Comparison of ENCODE assay signal across 24 cellular contexts in the genomic region with DNA sequence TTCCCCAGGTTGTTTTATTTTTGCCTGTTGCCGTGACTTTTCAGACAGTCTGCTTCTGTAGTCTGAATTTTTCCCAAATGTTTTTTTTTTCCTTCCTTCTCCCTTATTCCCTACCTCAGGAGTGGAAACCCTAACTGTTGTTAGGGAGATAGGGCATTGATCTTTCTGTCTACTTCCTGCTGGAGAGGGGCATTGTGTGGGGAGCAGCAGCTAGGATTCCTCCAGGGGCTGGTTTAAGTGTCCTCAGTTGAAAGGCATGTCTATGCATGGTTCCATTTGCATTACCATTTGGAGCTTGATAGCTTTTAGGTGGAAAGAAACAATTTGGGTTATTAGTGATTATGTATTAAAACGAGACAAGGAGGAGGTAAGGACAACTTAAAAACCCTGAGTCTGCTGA.
DNase-seq lines count a peak whose midpoint lies in the region; ATAC-seq and TF ChIP-seq lines count a peak whose summit lies in the region.
"Had no signal": no experiment of that assay in that cellular context is flagged by ENCODE, and none has a peak within 500 bp of the region (broad histone marks: within the 10 kb centered on the region; RNA-seq: fewer than 3 reads in every experiment).

No MANE protein-coding gene starts in this region.

- H3K9me2 ChIP-seq in hepatocyte (replicated peaks; ENCODE audit: insufficient read depth): no peaks in the 10 kb centered on the region

- H2AFZ ChIP-seq in hepatocyte: no peak overlapping the region

- no peaks in the 10 kb centered on the region for H3K9me3 ChIP-seq in Caco-2
- peaks cover 5% of the 10 kb centered on the region; the same call in 1 of the 2 replicates for H3K9me3 ChIP-seq in HUES6 (ENCODE audit: control insufficient read depth, insufficient read depth, low read depth, low read length)
- no peaks in the 10 kb centered on the region for H3K9me3 ChIP-seq in hepatocyte (ENCODE audit: low read depth)
- no peaks in the 10 kb centered on the region for H3K9me3 ChIP-seq in left lung
- H3K9me3 ChIP-seq: BE2C, SJSA1 had no signal

- H3K36me3 ChIP-seq in Caco-2 (ENCODE audit: control insufficient read depth, insufficient read depth, low read length) (no peaks in the 10 kb centered on the region), HUES6 (ENCODE audit: control insufficient read depth, insufficient read depth, low read length) (no peaks in the 10 kb centered on the region), hepatocyte (replicated peaks; ENCODE audit: insufficient read depth, low read depth) (no peaks in the 10 kb centered on the region), left lung (no peaks in the 10 kb centered on the region)
- H3K36me3 ChIP-seq: BE2C, SJSA1 had no signal

- intact Hi-C loops in Caco-2 (cut with micrococcal nuclease; ENCODE audit: unreplicated experiment): no loop called here
- intact Hi-C loops in left lung (cut with DNase I): no loop called here

- H3K79me2 ChIP-seq in hepatocyte: no peaks in the 10 kb centered on the region

- no TSS peak for BruUV-seq in Caco-2 (replicated peaks; lab: Mats Ljungman, UMichigan)

- H3K9me3 Mint-ChIP-seq in Caco-2 (ENCODE audit: unreplicated experiment) (no peaks in the 10 kb centered on the region), mesothelial cell of epicardium (peaks cover 13% of the 10 kb centered on the region)

- DNase-seq in Caco-2: no peak
- no peak for DNase-seq in hepatocyte (ENCODE audit: low spot score)
- no peak for DNase-seq in mesothelial cell of epicardium (ENCODE audit: low spot score in 2 of 2, unreplicated experiment in 2 of 2)
- DNase-seq in left lung: no peak
- no peak for DNase-seq in foreskin keratinocyte
- DNase-seq: BE2C, GDM1, IMR-90, KG1, NCI-H1048, NCI-H1417, NCI-H1694, NCI-H2029 treated with DMSO at 0.1 percent for 48 hours, NCI-H2227 treated with DMSO at 0.1 percent for 48 hours, NCI-H510A, NCI-H69, Right ventricle myocardium superior, RPMI8226 had no signal

- ATAC-seq in left lung (no peak), foreskin keratinocyte (no peak), GM18861 (IDR thresholded peaks at IDR 0.05; ENCODE audit: unreplicated experiment) (no peak)
- ATAC-seq: GM12878 had no signal

- CTCF ChIA-PET in Caco-2 (lab: Charles Lee): interaction anchor here (0.6 kb wide), 1 partner anchor 1279 kb away, joined by 3 read pairs; no protein-coding TSS in a partner anchor

- POLR2A ChIA-PET in Caco-2 (lab: Charles Lee): no interaction called here

- H3K27ac Mint-ChIP-seq in Caco-2 (ENCODE audit: unreplicated experiment): no peak overlapping the region
- H3K27ac Mint-ChIP-seq in mesothelial cell of epicardium: peak overlapping the region; percentile 8
- H3K27ac Mint-ChIP-seq: CD14-positive monocyte had no signal

- H3K36me3 Mint-ChIP-seq in Caco-2 (ENCODE audit: insufficient read depth, unreplicated experiment): no peaks in the 10 kb centered on the region
- no peaks in the 10 kb centered on the region for H3K36me3 Mint-ChIP-seq in mesothelial cell of epicardium
- H3K36me3 Mint-ChIP-seq: CD14-positive monocyte had no signal

- H3K4me1 Mint-ChIP-seq in Caco-2 (ENCODE audit: low read depth, unreplicated experiment) (peaks cover 11% of the 10 kb centered on the region), mesothelial cell of epicardium (peaks cover 14% of the 10 kb centered on the region)
- H3K4me1 Mint-ChIP-seq: CD14-positive monocyte had no signal

- TF ChIP-seq CTCF in Caco-2 (IDR thresholded peaks at IDR 0.05; ENCODE audit: insufficient read depth in 1 of 2, low read depth in 1 of 2, low read length in 1 of 2, severe bottlenecking in 1 of 2, unreplicated experiment in 1 of 2) (no peak), hepatocyte (IDR thresholded peaks at IDR 0.05; ENCODE audit: poor library complexity) (no peak), mesothelial cell of epicardium (IDR thresholded peaks at IDR 0.05; ENCODE audit: unreplicated experiment) (no peak), left lung (IDR thresholded peaks at IDR 0.05) (no peak), foreskin keratinocyte (conservative IDR thresholded peaks at IDR 0.05) (no peak)

- peak overlapping the region; percentile 42 for H3K9ac ChIP-seq in HUES6 (ENCODE audit: low read length)

- H3K4me3 ChIP-seq in Caco-2 (ENCODE audit: low read depth, low read length): no peak overlapping the region
- H3K4me3 ChIP-seq in HUES6 (ENCODE audit: low read depth, low read length): no peak overlapping the region
- no peak overlapping the region for H3K4me3 ChIP-seq in hepatocyte
- no peak overlapping the region for H3K4me3 ChIP-seq in left lung
- H3K4me3 ChIP-seq: GM12878, SJSA1 had no signal

- H4K20me1 ChIP-seq in hepatocyte (ENCODE audit: insufficient read depth, poor library complexity, severe bottlenecking): no peaks in the 10 kb centered on the region

- H3K27me3 Mint-ChIP-seq in Caco-2 (ENCODE audit: insufficient read depth, unreplicated experiment) (no peaks in the 10 kb centered on the region), mesothelial cell of epicardium (ENCODE audit: low read depth) (no peaks in the 10 kb centered on the region)

- H3K4me3 Mint-ChIP-seq in Caco-2 (ENCODE audit: unreplicated experiment) (peak overlapping the region; percentile 19), mesothelial cell of epicardium (no peak overlapping the region)
- H3K4me3 Mint-ChIP-seq: CD14-positive monocyte had no signal

- 33% methylated on average over 2 of the region's 2 CpGs for WGBS in hepatocyte (ENCODE audit: low lambda C conversion rate, missing lambda C conversion rate)

- H3K27ac ChIP-seq in HUES6 (ENCODE audit: low read depth, low read length): peak overlapping the region; percentile 77
- no peak overlapping the region for H3K27ac ChIP-seq in hepatocyte
- H3K27ac ChIP-seq in left lung: no peak overlapping the region
- H3K27ac ChIP-seq in foreskin keratinocyte: no peak overlapping the region
- H3K27ac ChIP-seq: 22Rv1, SJSA1 had no signal

- H3K4me1 ChIP-seq in Caco-2: no peaks in the 10 kb centered on the region
- H3K4me1 ChIP-seq in HUES6 (ENCODE audit: control insufficient read depth, insufficient read depth, low read length): peaks cover 44% of the 10 kb centered on the region
- peaks cover 4% of the 10 kb centered on the region for H3K4me1 ChIP-seq in hepatocyte (ENCODE audit: insufficient read depth)
- H3K4me1 ChIP-seq in left lung: no peaks in the 10 kb centered on the region
- no peaks in the 10 kb centered on the region for H3K4me1 ChIP-seq in foreskin keratinocyte
- H3K4me1 ChIP-seq: BE2C, SJSA1 had no signal

- H3K27me3 ChIP-seq in Caco-2 (replicated peaks; ENCODE audit: control insufficient read depth, insufficient read depth, low read length): no peaks in the 10 kb centered on the region
- H3K27me3 ChIP-seq in HUES6 (ENCODE audit: control insufficient read depth, insufficient read depth, low read length): no peaks in the 10 kb centered on the region; the same call in 1 of the 2 replicates
- no peaks in the 10 kb centered on the region for H3K27me3 ChIP-seq in hepatocyte
- H3K27me3 ChIP-seq in left lung: no peaks in the 10 kb centered on the region
- no peaks in the 10 kb centered on the region for H3K27me3 ChIP-seq in foreskin keratinocyte
- H3K27me3 ChIP-seq: BE2C, SJSA1 had no signal

- H3K4me2 ChIP-seq in hepatocyte: peak overlapping the region; percentile 59
